16 cellular contexts compared by ENCODE assay signal in the genomic region with DNA sequence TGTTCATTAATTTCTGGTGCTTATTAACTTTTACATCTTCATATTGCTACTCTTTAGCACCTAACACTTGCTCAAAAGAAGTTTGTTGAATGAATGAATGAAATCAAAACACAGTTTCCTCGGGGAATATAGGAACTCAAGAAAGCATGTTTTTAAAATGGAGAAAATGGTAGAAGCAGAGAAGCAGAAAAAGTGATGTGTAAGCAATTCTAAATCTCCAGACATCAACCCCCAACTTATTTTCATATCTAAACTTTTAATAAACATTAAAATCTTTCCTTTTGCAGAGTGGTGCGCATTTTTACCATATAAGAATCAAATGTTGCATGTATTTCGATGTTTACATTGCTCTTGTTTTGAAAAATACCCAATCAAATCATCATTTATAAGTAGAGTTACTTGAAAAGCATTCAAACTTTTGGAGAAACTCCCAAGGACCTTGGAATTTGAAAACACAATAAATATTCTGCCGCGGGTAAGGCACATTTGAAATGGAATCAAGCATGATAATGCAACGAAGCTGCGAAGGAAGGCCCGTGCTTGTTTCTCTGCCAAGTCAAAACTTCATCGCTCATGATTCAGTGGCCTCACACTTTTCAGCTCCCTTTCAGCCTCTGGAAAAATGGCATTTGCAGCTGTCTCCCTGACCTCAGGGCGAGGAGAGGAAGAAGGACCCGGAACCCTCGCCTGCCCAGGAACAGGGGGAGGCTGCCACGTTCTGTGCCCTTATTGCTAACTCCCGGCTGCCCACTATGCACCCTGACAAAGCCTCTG. TPM values are rescaled to one million over a fixed set of nuclear protein-coding genes. Genes with fewer than 3 reads are reported as not detected.
"Had no signal": no experiment of that assay in that cellular context is flagged by ENCODE, and none has a peak within 500 bp of the region (broad histone marks: within the 10 kb centered on the region; RNA-seq: fewer than 3 reads in every experiment).

No MANE protein-coding gene starts in this region.

- H3K4me1 Mint-ChIP-seq: activated B cell treated with CpG ODN at 0.5 μM for 24 hours; activated T-helper 17 cell treated with anti-CD3 and anti-CD28 coated beads, Interleukin-2, amount 50 U/mL, for 72 hours had no signal

- H3K36me3 ChIP-seq: pancreas, right atrium auricular region had no signal

- DNase-seq: activated B cell treated with CpG ODN at 0.5 μM for 24 hours; activated naive CD4-positive, alpha-beta T cell treated with anti-CD3 and anti-CD28 coated beads, Interleukin-2, amount 10 ng/mL, durations not matched to agents 7 days and 5 days; dermis blood vessel endothelial cell; natural killer cell; pancreas; SK-N-SH; stimulated activated CD4-positive, alpha-beta T cell treated with anti-CD3 and anti-CD28 coated beads, Interleukin-2, amount 100 ng/mL, for 24 hours; stimulated activated naive B cell treated with anti-CD40 and anti-IgM and Interleukin-4, amounts not matched to agents 10 μg/mL and 1 μg/mL and 100 μg/mL, for 72 hours had no signal

- H3K4me3 Mint-ChIP-seq: activated B cell treated with CpG ODN at 0.5 μM for 24 hours; natural killer cell; T-helper 1 cell treated with Interleukin-12 subunit alpha and Interleukin-12 subunit beta and Interleukin-4 antibody, amounts not matched to agents 30 μg/mL and 1 μg/mL, for 36 hours had no signal

- H3K9me3 Mint-ChIP-seq: natural killer cell had no signal

- H3K27ac Mint-ChIP-seq: activated B cell treated with CpG ODN at 0.5 μM for 24 hours; activated CD4-positive, alpha-beta T cell treated with anti-CD3 and anti-CD28 coated beads, Interleukin-2, amount 10 ng/mL, durations not matched to agents 24 days and 14 days; activated naive CD4-positive, alpha-beta T cell treated with anti-CD3 and anti-CD28 coated beads, Interleukin-2, amount 10 ng/mL, durations not matched to agents 7 days and 5 days; activated T-helper 17 cell treated with anti-CD3 and anti-CD28 coated beads, Interleukin-2, amount 50 U/mL, for 72 hours; natural killer cell; stimulated activated naive B cell treated with anti-CD40 and anti-IgM and Interleukin-4, amounts not matched to agents 10 μg/mL and 1 μg/mL and 100 μg/mL, for 72 hours; T-helper 1 cell treated with Interleukin-12 subunit alpha and Interleukin-12 subunit beta and Interleukin-4 antibody, amounts not matched to agents 30 μg/mL and 1 μg/mL, for 36 hours had no signal

- H3K27ac ChIP-seq: pancreas had no signal

- H3K9ac ChIP-seq: SK-N-SH had no signal

- H3K4me2 ChIP-seq: SK-N-SH had no signal

- H3K4me1 ChIP-seq: pancreas had no signal

- H3K27me3 ChIP-seq: right atrium auricular region had no signal

- H3K4me3 ChIP-seq: lung, pancreas had no signal

- H3K9me3 ChIP-seq: pancreas, SK-N-SH had no signal

- ATAC-seq: activated T-helper 17 cell treated with anti-CD3 and anti-CD28 coated beads, Interleukin-2, amount 50 U/mL, for 72 hours; natural killer cell; stimulated activated naive B cell treated with anti-CD40 and anti-IgM and Interleukin-4, amounts not matched to agents 10 μg/mL and 1 μg/mL and 100 μg/mL, for 72 hours had no signal

- H3K36me3 Mint-ChIP-seq: natural killer cell had no signal

RNA-seq across cellular contexts. Expression of a gene that starts 26.7 kb away (rescaled TPM):
- total RNA-seq: activated B cell treated with CpG ODN at 0.5 μM for 24 hours; activated CD4-positive, alpha-beta T cell treated with anti-CD3 and anti-CD28 coated beads, Interleukin-2, amount 10 ng/mL, durations not matched to agents 24 days and 14 days; activated T-helper 17 cell treated with anti-CD3 and anti-CD28 coated beads, Interleukin-2, amount 50 U/mL, for 72 hours; dermis blood vessel endothelial cell; lung; mononuclear cell; natural killer cell; pancreas; right atrium auricular region; urinary bladder had no signal
- polyA plus RNA-seq: esophagus, lung, SK-N-SH, urinary bladder had no signal
